8 cellular contexts compared by ENCODE assay signal in the genomic region with DNA sequence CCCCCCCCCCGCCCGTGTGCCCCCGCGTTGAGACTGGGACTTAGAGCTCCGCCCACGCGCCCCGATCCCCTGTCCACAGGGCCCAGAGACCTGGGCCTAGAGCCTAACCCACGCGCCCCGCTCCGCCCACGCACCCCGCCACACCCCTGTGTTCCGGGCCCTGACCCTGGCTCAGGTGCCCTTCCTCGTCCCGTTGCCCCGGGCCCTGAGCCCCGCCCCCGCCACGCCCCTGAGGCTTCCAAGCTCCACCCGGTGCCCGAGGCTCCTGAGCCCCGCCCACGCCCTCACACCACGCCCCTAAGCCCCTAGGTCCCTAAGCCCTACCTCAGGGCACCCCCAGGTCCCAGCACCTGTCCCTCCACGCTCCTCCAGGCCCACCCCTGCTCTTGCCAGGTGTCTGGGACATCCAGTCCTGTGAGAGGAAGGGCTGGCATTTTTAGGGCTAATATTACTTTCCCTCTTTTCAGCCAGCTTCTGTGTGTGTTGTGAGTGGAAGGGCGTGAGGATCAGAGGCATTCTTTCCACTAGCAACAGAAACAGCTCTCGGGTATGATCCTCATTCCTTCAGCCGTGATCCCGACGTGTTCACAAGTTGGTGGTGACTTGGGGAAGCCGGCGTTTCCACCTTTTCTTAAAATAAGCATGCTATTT. TPM values are rescaled to one million over a fixed set of nuclear protein-coding genes. Genes with fewer than 3 reads are reported as not detected.
DNase-seq lines count a peak whose midpoint lies in the region; ATAC-seq, FAIRE-seq and TF ChIP-seq lines count a peak whose summit lies in the region.

No MANE protein-coding gene starts in this region.

- BruUV-seq in Panc1 (replicated peaks; lab: Mats Ljungman, UMichigan): no TSS peak

- H3K9me3 Mint-ChIP-seq in osteocyte (ENCODE audit: unreplicated experiment): no peaks in the 10 kb centered on the region

- H3K27ac ChIP-seq in Panc1 (ENCODE audit: low read length): peak overlapping the region; percentile 30
- peak overlapping the region; percentile 81 to 97 (median 94) for H3K27ac ChIP-seq in tibial nerve

- H3K4me1 ChIP-seq in Panc1 (ENCODE audit: control insufficient read depth, insufficient read depth, low read length) (peaks cover 10% of the 10 kb centered on the region), tibial nerve (peaks cover 0 to 30% (median 15%) of the 10 kb centered on the region in 4 donors)

- peak overlapping the region; percentile 69 for H3K4me3 Mint-ChIP-seq in osteocyte (ENCODE audit: unreplicated experiment)

- H3K36me3 ChIP-seq in Panc1 (ENCODE audit: control insufficient read depth, insufficient read depth, low read length) (no peaks in the 10 kb centered on the region), tibial nerve (no peaks in the 10 kb centered on the region)

- H3K27me3 Mint-ChIP-seq in osteocyte (ENCODE audit: unreplicated experiment): peaks cover 18% of the 10 kb centered on the region

- POLR2A ChIA-PET in Panc1 (lab: Charles Lee): interaction anchor here (0.6 to 1.3 kb wide), 4 partner anchors 48 to 441 kb away, joined by 3 to 8 read pairs (median 4); no protein-coding TSS in a partner anchor

- intact Hi-C loops in Panc1 (cut with micrococcal nuclease; ENCODE audit: unreplicated experiment): loop anchor here (5.0 kb wide), 1 partner anchor 68 kb away; no protein-coding TSS in a partner anchor

- H3K9me3 ChIP-seq in Panc1 (ENCODE audit: control insufficient read depth, insufficient read depth, low read depth, low read length) (no peaks in the 10 kb centered on the region), tibial nerve (no peaks in the 10 kb centered on the region)

- DNase-seq in Ammon's horn (ENCODE audit: low spot score) (peak; percentile 38), GM19239 (ENCODE audit: insufficient read length, low spot score) (peak; percentile 81), Panc1 (ENCODE audit: low read depth, low spot score) (no peak), frontal cortex (ENCODE audit: low spot score in 2 of 2) (peak; percentile 44 to 58), osteocyte (ENCODE audit: extremely low spot score, unreplicated experiment) (no peak), tibial nerve (ENCODE audit: low spot score in 2 of 2) (peak; percentile 74 to 78)
- peak; percentile 68 to 76 for DNase-seq in activated T-helper 1 cell treated with anti-CD3 and anti-CD28 coated beads, Interleukin-2, amount 50 U/mL, for 16 hours (ENCODE audit: low read depth in 1 of 2, low spot score in 1 of 2)

- no peak for TF ChIP-seq EP300 in tibial nerve (IDR thresholded peaks at IDR 0.05)

- H3K4me1 Mint-ChIP-seq in osteocyte (ENCODE audit: unreplicated experiment): peaks cover 12% of the 10 kb centered on the region

- no peak for TF ChIP-seq CTCF in Panc1 (IDR thresholded peaks at IDR 0.05)
- no peak for TF ChIP-seq CTCF in osteocyte (IDR thresholded peaks at IDR 0.05)
- TF ChIP-seq CTCF in tibial nerve (IDR thresholded peaks at IDR 0.05): no peak

- H3K27ac Mint-ChIP-seq in osteocyte (ENCODE audit: unreplicated experiment): peak overlapping the region; percentile 60

- CTCF ChIA-PET in Panc1 (lab: Charles Lee): interaction anchor here (0.6 to 1.8 kb wide), 5 partner anchors 12 to 36 kb away, joined by 3 to 7 read pairs (median 6); no protein-coding TSS in a partner anchor

- no peaks in the 10 kb centered on the region for H3K27me3 ChIP-seq in Panc1 (ENCODE audit: control insufficient read depth, insufficient read depth, low read length)
- H3K27me3 ChIP-seq in tibial nerve: no peaks in the 10 kb centered on the region

- ATAC-seq in HG03432 (IDR thresholded peaks at IDR 0.05; ENCODE audit: unreplicated experiment) (peak; percentile 68), Panc1 (peak; percentile 81)

- H3K36me3 Mint-ChIP-seq in osteocyte (ENCODE audit: unreplicated experiment): no peaks in the 10 kb centered on the region

- H3K4me3 ChIP-seq in Panc1 (ENCODE audit: low read depth in 2 of 2, low read length in 2 of 2) (peak overlapping the region; percentile 30 to 43), tibial nerve (peak overlapping the region; percentile 55 to 83 (median 77))

- WGBS in tibial nerve, 2 donors: 10 to 18% methylated on average over 8 to 21 of the region's 34 CpGs

- in situ Hi-C loops in Panc1 (cut with HindIII; ENCODE audit: low pct_unique_long_range_greater_than_20kb, low sequenced_read_pairs): no loop called here

- TF ChIP-seq POLR2A in tibial nerve (IDR thresholded peaks at IDR 0.05): no peak

- FAIRE-seq in GM19239 (lab: Jason Lieb, UNC) (peak; percentile 69), frontal cortex (lab: Jason Lieb, UNC) (no peak)

RNA-seq across cellular contexts. Expression of gene GPR157, which starts 0.6 kb away (rescaled TPM):
- total RNA-seq in Panc1 (2021; ENCODE audit: unreplicated experiment): 19.8 TPM
- 33.9 TPM for polyA plus RNA-seq in Panc1 (2012; ENCODE audit: insufficient read length)
- 0.41 TPM for total RNA-seq in frontal cortex
- total RNA-seq in osteocyte: 0.76 and 4.1 TPM in 2 replicates
- total RNA-seq in tibial nerve: 10 to 100 TPM in 1 of 4 donors, 1 to 10 TPM in 3; 2.8 to 10.5 (median 6.2) TPM

Comparison
In these comparisons a context has a peak if more than half of its experiments do, and no peak if none do; other contexts are left out.
1. DNase-seq: peak in Ammon's horn (single experiment), GM19239 (single experiment), activated T-helper 1 cell treated with anti-CD3 and anti-CD28 coated beads, Interleukin-2, amount 50 U/mL, for 16 hours (2 of 2), frontal cortex (2 of 2) and tibial nerve (2 of 2); none in Panc1 (single experiment) and osteocyte (single experiment).